ENCODE assay signal across 8 cellular contexts in the genomic region with DNA sequence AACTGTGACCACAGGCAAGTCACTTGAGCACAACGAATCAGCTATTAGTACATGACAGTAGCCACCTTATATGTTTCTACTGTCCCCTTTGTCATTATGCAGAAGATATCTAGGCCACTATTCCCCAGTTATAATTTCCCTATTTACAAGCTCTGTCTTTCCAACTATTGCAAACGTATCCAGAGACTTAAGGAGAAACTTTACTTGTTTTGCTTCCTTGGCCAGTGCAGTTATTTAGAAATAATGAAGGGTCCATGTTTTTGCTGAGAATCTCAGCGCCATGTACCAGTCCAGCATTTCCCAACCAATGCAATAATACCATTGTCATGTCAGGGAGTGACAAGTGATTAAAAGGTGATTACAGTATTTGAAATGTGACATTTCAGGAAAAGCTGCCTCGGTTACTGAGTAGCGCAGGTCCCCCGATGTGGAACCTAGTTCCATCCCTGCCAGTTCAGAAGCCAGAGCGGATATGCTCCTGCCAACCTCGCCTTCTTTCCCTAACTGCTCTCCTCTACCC. TPM values are rescaled to one million over a fixed set of nuclear protein-coding genes. Genes with fewer than 3 reads are reported as not detected.
DNase-seq lines count a peak whose midpoint lies in the region; FAIRE-seq and TF ChIP-seq lines count a peak whose summit lies in the region.

No MANE protein-coding gene starts in this region.

- H3K27me3 ChIP-seq in rectal smooth muscle tissue (ENCODE audit: control insufficient read depth, insufficient read depth, low read length), result no peaks in the 10 kb centered on the region

- H3K27ac ChIP-seq in rectal smooth muscle tissue (ENCODE audit: low read depth, low read length), result peak overlapping the region; percentile 95

- H3K36me3 ChIP-seq in rectal smooth muscle tissue (ENCODE audit: control insufficient read depth, insufficient read depth, low read length), result peaks cover 2% of the 10 kb centered on the region

- peak overlapping the region; percentile 65 for H3K4me3 ChIP-seq in AG10803 (ENCODE audit: low read length)
- H3K4me3 ChIP-seq in WI38 (ENCODE audit: low read depth, low read length), result peak overlapping the region; percentile 85
- peak overlapping the region; percentile 84 for H3K4me3 ChIP-seq in rectal smooth muscle tissue (ENCODE audit: low read length)

- no peak for TF ChIP-seq POLR2A in H54 (IDR thresholded peaks at IDR 0.05; ENCODE audit: low read depth, low read length)

- DNase-seq in AG10803 (ENCODE audit: low read depth) (no peak), H54 (ENCODE audit: insufficient read length, low spot score) (no peak), glomerular endothelial cell (ENCODE audit: extremely low read depth, low read depth, low spot score) (peak; percentile 2), frontal cortex (ENCODE audit: low spot score in 2 of 2) (no peak)
- DNase-seq in stimulated activated CD4-positive, alpha-beta T cell treated with anti-CD3 and anti-CD28 coated beads, Interleukin-4, amount 100 ng/mL, for 1 hour, result no peak
- DNase-seq in NK-92 treated with Interleukin-12 subunit alpha and Interleukin-12 subunit beta, amount 100 ng/mL, for 24 hours (lab: John Stamatoyannopoulos, UW), result no peak

- H3K9ac ChIP-seq in rectal smooth muscle tissue (ENCODE audit: low read length), result peak overlapping the region; percentile 51

- peaks cover 6% of the 10 kb centered on the region for H3K4me1 ChIP-seq in rectal smooth muscle tissue (ENCODE audit: control insufficient read depth, insufficient read depth, low read length)

- FAIRE-seq in H54 (lab: Jason Lieb, UNC), result peak; percentile 73
- FAIRE-seq in frontal cortex (lab: Jason Lieb, UNC), result no peak

- TF ChIP-seq CTCF in AG10803 (conservative IDR thresholded peaks at IDR 0.05; ENCODE audit: low read length) (no peak), WI38 (IDR thresholded peaks at IDR 0.05; ENCODE audit: low read depth, low read length) (no peak)

RNA-seq across cellular contexts. Expression of gene ZNF624, which starts 0.7 kb away (rescaled TPM):
- 3.6 and 3.9 TPM in 2 replicates for total RNA-seq in glomerular endothelial cell
- total RNA-seq in frontal cortex, result 34.6 TPM

RNA-seq across cellular contexts. Expression of gene CCDC144A, which starts 37.1 kb away (rescaled TPM):
- total RNA-seq in glomerular endothelial cell (1.5 and 3.0 TPM in 2 replicates), frontal cortex (48.5 TPM)

Comparison
In these comparisons a context has a peak if more than half of its experiments do, and no peak if none do; other contexts are left out.
1. RNA of gene CCDC144A, which starts 37.1 kb away (total RNA-seq): 48.5 TPM in frontal cortex (single experiment); 1.5 to 3.0 TPM in glomerular endothelial cell; every median in the first group is over 10 times any median in the second.
2. Peak in every context shown above with its lines, with median percentiles within 50 percentile points of each other: H3K4me3 ChIP-seq.